12 cellular contexts compared by ENCODE assay signal in the genomic region with DNA sequence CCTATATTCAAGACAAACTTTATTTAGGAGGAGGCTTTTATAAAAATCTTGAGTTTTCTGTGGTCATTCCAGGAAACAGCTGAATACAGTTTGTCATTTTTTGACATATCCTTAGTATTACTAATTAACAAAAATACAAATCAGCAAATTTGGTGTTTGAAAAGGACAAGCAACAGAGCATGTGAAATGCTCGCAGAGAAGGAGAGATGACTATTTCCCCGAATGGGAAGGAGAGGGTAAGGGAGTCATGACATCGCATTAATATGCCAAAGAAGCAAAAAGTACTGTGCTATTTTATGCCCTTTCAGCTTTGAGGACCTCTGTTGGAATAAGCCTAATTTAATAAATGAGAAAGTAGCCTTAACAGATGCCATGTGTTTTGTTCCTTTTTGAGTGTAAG. TPM values are rescaled to one million over a fixed set of nuclear protein-coding genes. Genes with fewer than 3 reads are reported as not detected.
DNase-seq lines count a peak whose midpoint lies in the region; ATAC-seq, FAIRE-seq and TF ChIP-seq lines count a peak whose summit lies in the region.
"Had no signal": no experiment of that assay in that cellular context is flagged by ENCODE, and none has a peak within 500 bp of the region (broad histone marks: within the 10 kb centered on the region; RNA-seq: fewer than 3 reads in every experiment).

No MANE protein-coding gene starts in this region.

- peak overlapping the region; percentile 70; the same call in 1 of the 2 replicates for H3K4me3 ChIP-seq in BE2C (ENCODE audit: low read depth, low read length)
- H3K4me3 ChIP-seq in HCT116 (replicated peaks in 1 of 2; ENCODE audit: low read depth in 1 of 2, low read length in 2 of 2) = no peak overlapping the region; a peak in 1 of 4 replicates
- peak overlapping the region in 1 of 2 experiments; percentile 98 for H3K4me3 ChIP-seq in mesenchymal stem cell (ENCODE audit: insufficient read depth in 1 of 2, low read depth in 1 of 2, low read length in 2 of 2)

- H3K9ac ChIP-seq in HCT116 (ENCODE audit: low read length) = 0 out of 2 replicates have a peak overlapping the region, but pooled peaks have one; percentile 98
- H3K9ac ChIP-seq in mesenchymal stem cell (ENCODE audit: low read length) = peak overlapping the region; percentile 98

- no peak overlapping the region for H2BK5ac ChIP-seq in mesenchymal stem cell (ENCODE audit: low read depth, low read length, poor library complexity, severe bottlenecking)

- no peak overlapping the region for H2AFZ ChIP-seq in HCT116 (ENCODE audit: low read depth, low read length, poor library complexity, severe bottlenecking)
- H2AFZ ChIP-seq in mesenchymal stem cell (ENCODE audit: low read depth, low read length) = no peak overlapping the region

- no peaks in the 10 kb centered on the region; the same call in 1 of the 2 replicates for H3K4me1 ChIP-seq in BE2C
- peaks cover 0 to 16% of the 10 kb centered on the region in 2 experiments; a peak in 2 of 4 replicates for H3K4me1 ChIP-seq in HCT116 (ENCODE audit: control insufficient read depth in 1 of 2, insufficient read depth in 2 of 2, low read length in 2 of 2)
- H3K4me1 ChIP-seq in mesenchymal stem cell (ENCODE audit: control insufficient read depth, insufficient read depth, low read depth, low read length) = peaks cover 4% of the 10 kb centered on the region

- no peak overlapping the region for H3K27ac Mint-ChIP-seq in activated CD4-positive, alpha-beta memory T cell treated with anti-CD3 and anti-CD28 coated beads, Interleukin-2, amount 10 ng/mL, durations not matched to agents 7 days and 5 days

- H3K23ac ChIP-seq in mesenchymal stem cell (ENCODE audit: low read length in 2 of 2) = no peak overlapping the region

- 90% methylated on average over 3 of the region's 3 CpGs for WGBS in mesenchymal stem cell

- peak overlapping the region; percentile 49 for H3K4me3 Mint-ChIP-seq in activated CD4-positive, alpha-beta memory T cell treated with anti-CD3 and anti-CD28 coated beads, Interleukin-2, amount 10 ng/mL, durations not matched to agents 7 days and 5 days

- intact Hi-C loops in HCT116 (cut with micrococcal nuclease) = loop anchor here (5.0 kb wide), 2 partner anchors 203 to 482 kb away; no protein-coding TSS in a partner anchor

- peaks cover 29% of the 10 kb centered on the region for H3K36me3 ChIP-seq in BE2C
- peaks cover 31% of the 10 kb centered on the region in 2 experiments; a peak in 3 of 4 replicates for H3K36me3 ChIP-seq in HCT116 (ENCODE audit: control insufficient read depth in 1 of 2, insufficient read depth in 2 of 2, low read length in 2 of 2)
- H3K36me3 ChIP-seq in mesenchymal stem cell (ENCODE audit: control insufficient read depth in 1 of 2, insufficient read depth in 2 of 2, low read depth in 1 of 2, low read length in 2 of 2) = peaks cover 0 to 42% of the 10 kb centered on the region in 2 experiments

- H3K4me2 ChIP-seq in HCT116 (ENCODE audit: low read length) (peak overlapping the region; percentile 72; the same call in 1 of the 2 replicates), mesenchymal stem cell (ENCODE audit: low read length, poor library complexity, severe bottlenecking) (no peak overlapping the region)

- no peaks in the 10 kb centered on the region for H3K9me3 ChIP-seq in BE2C
- no peaks in the 10 kb centered on the region for H3K9me3 ChIP-seq in HCT116 (ENCODE audit: control insufficient read depth in 1 of 2, insufficient read depth in 1 of 2, low read depth in 1 of 2, low read length in 2 of 2)
- no peaks in the 10 kb centered on the region for H3K9me3 ChIP-seq in mesenchymal stem cell (ENCODE audit: control insufficient read depth, low read length)
- H3K9me3 ChIP-seq: lower lobe of right lung had no signal

- H3K14ac ChIP-seq in mesenchymal stem cell (ENCODE audit: low read length in 2 of 2) = no peak overlapping the region

- H4K8ac ChIP-seq in mesenchymal stem cell (ENCODE audit: low read length) = no peak overlapping the region

- H2BK120ac ChIP-seq in mesenchymal stem cell (ENCODE audit: low read depth, low read length) = no peak overlapping the region

- H3K4me1 Mint-ChIP-seq in activated CD4-positive, alpha-beta memory T cell treated with anti-CD3 and anti-CD28 coated beads, Interleukin-2, amount 10 ng/mL, durations not matched to agents 7 days and 5 days = peaks cover 41% of the 10 kb centered on the region

- CTCF ChIA-PET in HCT116 (lab: Charles Lee) = no interaction called here
- CTCF ChIA-PET in activated CD4-positive, alpha-beta memory T cell treated with anti-CD3 and anti-CD28 coated beads, Interleukin-2, amount 10 ng/mL, durations not matched to agents 7 days and 5 days (lab: Charles Lee) = no interaction called here

- H4K91ac ChIP-seq in mesenchymal stem cell (ENCODE audit: low read length) = no peak overlapping the region

- no peak overlapping the region for H2BK12ac ChIP-seq in mesenchymal stem cell (ENCODE audit: low read length in 2 of 2)

- H3K27me3 Mint-ChIP-seq in activated CD4-positive, alpha-beta memory T cell treated with anti-CD3 and anti-CD28 coated beads, Interleukin-2, amount 10 ng/mL, durations not matched to agents 7 days and 5 days = no peaks in the 10 kb centered on the region

- no peak overlapping the region for H3K18ac ChIP-seq in mesenchymal stem cell (ENCODE audit: low read depth in 1 of 2, low read length in 2 of 2)

- H3K79me2 ChIP-seq in HCT116 (ENCODE audit: insufficient read depth, low read length) = peaks cover 70% of the 10 kb centered on the region

- no peak overlapping the region for H2BK15ac ChIP-seq in mesenchymal stem cell (ENCODE audit: low read depth, poor library complexity, severe bottlenecking)

- no peak for TF ChIP-seq POLR2A in HCT116 (IDR thresholded peaks at IDR 0.05; ENCODE audit: borderline replicate concordance, extremely low read depth, insufficient read depth, insufficient read length)

- no peak overlapping the region for H2AK5ac ChIP-seq in mesenchymal stem cell (ENCODE audit: low read length, severe bottlenecking)

- H3K79me1 ChIP-seq in mesenchymal stem cell (replicated peaks; ENCODE audit: low read length, poor library complexity, severe bottlenecking) = peaks cover 6% of the 10 kb centered on the region

- H3K27me3 ChIP-seq in BE2C = no peaks in the 10 kb centered on the region
- no peaks in the 10 kb centered on the region for H3K27me3 ChIP-seq in HCT116 (ENCODE audit: insufficient read depth, low read length)
- no peaks in the 10 kb centered on the region for H3K27me3 ChIP-seq in mesenchymal stem cell (ENCODE audit: control insufficient read depth in 1 of 2, insufficient read depth in 1 of 2, low read length in 2 of 2)

- TF ChIP-seq CTCF in BE2C (IDR thresholded peaks at IDR 0.05; ENCODE audit: low read depth, low read length) (no peak), HCT116 (IDR thresholded peaks at IDR 0.05 in 2 of 3, conservative IDR thresholded peaks at IDR 0.05 in 1 of 3; ENCODE audit: borderline replicate concordance in 1 of 3, insufficient read depth in 1 of 3, low read depth in 2 of 3, low read length in 2 of 3) (no peak)

- no peak for ATAC-seq in HCT116
- no peak for ATAC-seq in GM19467 (IDR thresholded peaks at IDR 0.05; ENCODE audit: unreplicated experiment)
- ATAC-seq: lower lobe of right lung had no signal

- RAD21 ChIA-PET in HCT116 (lab: Charles Lee; ENCODE audit: low non-redundant PET in 1 of 2, low total read pairs in 2 of 2, uncharacterized antibody in 2 of 2, unreplicated experiment in 2 of 2) = no interaction called here

- POLR2A ChIA-PET in HCT116 (lab: Charles Lee) = no interaction called here
- POLR2A ChIA-PET in activated CD4-positive, alpha-beta memory T cell treated with anti-CD3 and anti-CD28 coated beads, Interleukin-2, amount 10 ng/mL, durations not matched to agents 7 days and 5 days (lab: Charles Lee) = no interaction called here

- no TSS peak for BruUV-seq in HCT116 (replicated peaks; lab: Mats Ljungman, UMichigan)

- H4K20me1 ChIP-seq in HCT116 (ENCODE audit: insufficient read depth) = no peaks in the 10 kb centered on the region

- no peaks in the 10 kb centered on the region for H3K9me3 Mint-ChIP-seq in activated CD4-positive, alpha-beta memory T cell treated with anti-CD3 and anti-CD28 coated beads, Interleukin-2, amount 10 ng/mL, durations not matched to agents 7 days and 5 days

- H3K36me3 Mint-ChIP-seq in activated CD4-positive, alpha-beta memory T cell treated with anti-CD3 and anti-CD28 coated beads, Interleukin-2, amount 10 ng/mL, durations not matched to agents 7 days and 5 days (ENCODE audit: low read depth) = peaks cover 52% of the 10 kb centered on the region

- H3K27ac ChIP-seq in HCT116 (ENCODE audit: low read depth, low read length) (no peak overlapping the region), mesenchymal stem cell (ENCODE audit: low read length, poor library complexity, severe bottlenecking) (no peak overlapping the region)
- H3K27ac ChIP-seq: lower lobe of right lung had no signal

- H3K9me2 ChIP-seq in HCT116 (ENCODE audit: insufficient read depth) = no peaks in the 10 kb centered on the region

- TF ChIP-seq RAD21 in HCT116 (IDR thresholded peaks at IDR 0.05; ENCODE audit: low read depth) = no peak

- H3K4ac ChIP-seq in mesenchymal stem cell (ENCODE audit: low read depth in 1 of 2, low read length in 2 of 2) = no peak overlapping the region

- DNase-seq in BE2C (no peak), HCT116 (ENCODE audit: low read depth, low spot score) (no peak), mesenchymal stem cell (no peak), NCI-H2196 treated with DMSO at 0.1 percent for 48 hours (lab: John Stamatoyannopoulos, UW; ENCODE audit: unreplicated experiment) (no peak), HTR-8/SVneo (ENCODE audit: insufficient read length, low spot score) (no peak)
- DNase-seq in activated CD4-positive, alpha-beta memory T cell treated with anti-CD3 and anti-CD28 coated beads, Interleukin-2, amount 10 ng/mL, durations not matched to agents 7 days and 5 days = no peak
- DNase-seq in NK-92 treated with Interleukin-12 subunit alpha and Interleukin-12 subunit beta, amount 100 ng/mL, for 24 hours (lab: John Stamatoyannopoulos, UW) = no peak
- DNase-seq: caudate nucleus, lower lobe of right lung had no signal

- FAIRE-seq in HTR-8/SVneo (lab: Jason Lieb, UNC) = no peak
- FAIRE-seq: frontal cortex, GM12891 had no signal

TF ChIP-seq in HCT116, 20 proteins besides CTCF, POLR2A, EP300 and RAD21 (continues in another document):
- no peak for TF ChIP-seq SP1 (IDR thresholded peaks at IDR 0.05; ENCODE audit: low read depth)
- no peak for TF ChIP-seq SRF (IDR thresholded peaks at IDR 0.05; ENCODE audit: low read depth)
- TF ChIP-seq TCF7L2 (IDR thresholded peaks at IDR 0.05; ENCODE audit: borderline replicate concordance, extremely low read depth, insufficient read depth, insufficient read length) = no peak
- no peak for TF ChIP-seq CEBPB (IDR thresholded peaks at IDR 0.05; ENCODE audit: low read depth)
- no peak for TF ChIP-seq ELF1 (IDR thresholded peaks at IDR 0.05; ENCODE audit: borderline replicate concordance, low read depth)
- no peak for TF ChIP-seq CBX3 (IDR thresholded peaks at IDR 0.05; ENCODE audit: low read depth)

RNA-seq across cellular contexts. Expression of a gene that starts 1.8 kb away (rescaled TPM):
- polyA plus RNA-seq in BE2C (2012; ENCODE audit: insufficient read depth, insufficient read length, low read depth) = 74.0 TPM
- total RNA-seq in HCT116 (2021; ENCODE audit: unreplicated experiment) = 83.9 TPM
- 44.8 and 59.5 TPM in 2 replicates for polyA plus RNA-seq in HCT116 (2012)
- 10 to 100 TPM; 48.5 to 50.9 TPM for total RNA-seq in activated CD4-positive, alpha-beta memory T cell treated with anti-CD3 and anti-CD28 coated beads, Interleukin-2, amount 10 ng/mL, durations not matched to agents 7 days and 5 days
- polyA plus RNA-seq in mesenchymal stem cell (2013, experiment 1 of 2) = 65.4 TPM
- polyA plus RNA-seq in mesenchymal stem cell (2013, experiment 2 of 2) = 68.3 TPM
